In the genomic region with DNA sequence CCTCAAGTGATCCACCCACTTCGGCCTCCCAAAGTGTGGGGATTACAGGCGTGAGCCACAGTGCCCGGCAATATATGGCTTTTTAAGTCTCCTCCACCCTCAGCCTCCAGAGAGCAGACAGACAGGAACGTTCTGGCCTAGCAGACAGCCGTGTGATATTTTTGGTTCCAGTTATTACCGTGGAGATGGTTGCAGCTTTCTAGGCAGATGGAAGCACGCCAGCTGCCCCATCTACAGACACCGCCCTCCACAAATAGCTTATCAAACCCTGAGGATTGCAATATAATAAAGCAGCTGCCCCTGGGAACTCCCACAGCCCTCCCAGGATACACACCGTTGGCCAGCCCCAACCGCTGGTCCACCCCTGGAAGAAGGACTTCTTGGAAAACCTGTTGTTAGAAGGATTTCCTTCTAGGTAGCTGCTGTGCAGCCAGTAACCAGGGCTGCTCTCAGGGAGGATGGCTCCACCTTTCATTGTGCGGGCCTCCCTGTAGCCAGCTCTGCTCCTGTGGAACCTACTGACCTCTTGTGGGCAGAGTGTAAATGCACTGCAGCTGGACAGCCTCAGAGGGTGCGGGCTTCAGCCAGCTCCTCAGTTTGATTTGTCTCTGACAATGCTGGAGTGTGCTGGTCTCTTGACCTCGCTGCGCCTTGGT, we compare ENCODE assay signal across 8 cellular contexts. TPM values are rescaled to one million over a fixed set of nuclear protein-coding genes. Genes with fewer than 3 reads are reported as not detected.
DNase-seq lines count a peak whose midpoint lies in the region; ATAC-seq, FAIRE-seq and TF ChIP-seq lines count a peak whose summit lies in the region.

No MANE protein-coding gene starts in this region.

- TF ChIP-seq POLR2A in GM12891 (IDR thresholded peaks at IDR 0.05; ENCODE audit: low read depth, low read length), result no peak

- H3K36me3 ChIP-seq in NT2/D1 (ENCODE audit: insufficient read depth, insufficient read length, low read length) (no peaks in the 10 kb centered on the region), left lung (no peaks in the 10 kb centered on the region), tibial artery (no peaks in the 10 kb centered on the region)

- H3K27me3 ChIP-seq in NT2/D1 (ENCODE audit: insufficient read depth, insufficient read length) (no peaks in the 10 kb centered on the region), left lung (no peaks in the 10 kb centered on the region), tibial artery (no peaks in the 10 kb centered on the region)

- intact Hi-C loops in left lung (cut with DNase I) (no loop called here), tibial artery (cut with DNase I; ENCODE audit: low total_unique reads) (loop anchor here (10.0 kb wide), 1 partner anchor 63 kb away; a partner anchor contains a TSS)

- peak; percentile 94 for FAIRE-seq in GM12891 (lab: Jason Lieb, UNC)

- H3K9me3 ChIP-seq in NT2/D1 (ENCODE audit: insufficient read depth, low read length) (no peaks in the 10 kb centered on the region), left lung (no peaks in the 10 kb centered on the region), tibial artery (no peaks in the 10 kb centered on the region)

- H3K27ac ChIP-seq in left lung (no peak overlapping the region), tibial artery (peak overlapping the region in 1 of 2 donors; percentile 22)

- TF ChIP-seq CTCF in cardiac fibroblast (IDR thresholded peaks at IDR 0.05; ENCODE audit: low read depth, low read length) (peak; percentile 80), left lung (IDR thresholded peaks at IDR 0.05) (peak; percentile 44 to 49), tibial artery (IDR thresholded peaks at IDR 0.05) (peak; percentile 66 to 67)

- H3K4me1 ChIP-seq in NT2/D1 (ENCODE audit: insufficient read depth, insufficient read length) (no peaks in the 10 kb centered on the region), left lung (no peaks in the 10 kb centered on the region), tibial artery (peaks cover 0 to 5% (median 2%) of the 10 kb centered on the region in 4 donors)

- ATAC-seq in left lung (peak; percentile 99), HG03457 (IDR thresholded peaks at IDR 0.05; ENCODE audit: unreplicated experiment) (no peak)

- no peak overlapping the region for H3K9ac ChIP-seq in NT2/D1 (ENCODE audit: insufficient read length, low read depth)

- no peak overlapping the region for H3K4me3 ChIP-seq in NT2/D1 (ENCODE audit: insufficient read length, low read depth)
- no peak overlapping the region for H3K4me3 ChIP-seq in cardiac fibroblast (replicated peaks in 1 of 2; ENCODE audit: low read depth in 2 of 2, low read length in 2 of 2)
- no peak overlapping the region for H3K4me3 ChIP-seq in left lung
- H3K4me3 ChIP-seq in tibial artery, result no peak overlapping the region

- DNase-seq in Ammon's horn (ENCODE audit: low spot score) (peak; percentile 67), GM12891 (ENCODE audit: insufficient read length, low spot score) (peak; percentile 25), HuH-7 (ENCODE audit: low spot score) (peak; percentile 70), NT2/D1 (ENCODE audit: low read depth, low spot score) (peak; percentile 72), cardiac fibroblast (ENCODE audit: low read depth in 2 of 2) (peak; percentile 79 to 81), left lung (peak in 1 of 2 donors; percentile 68), tibial artery (peak; percentile 29 to 71)

TF ChIP-seq in GM12891, 5 proteins besides CTCF, POLR2A, EP300 and RAD21:
- TF ChIP-seq TAF1 (IDR thresholded peaks at IDR 0.05; ENCODE audit: low read depth, low read length) (no peak), SPI1 (IDR thresholded peaks at IDR 0.05; ENCODE audit: low read depth, low read length) (no peak), POLR2AphosphoS5 (IDR thresholded peaks at IDR 0.05; ENCODE audit: low read depth, low read length) (no peak), PAX5 (IDR thresholded peaks at IDR 0.05; ENCODE audit: insufficient read depth, low read length, severe bottlenecking) (no peak), POU2F2 (IDR thresholded peaks at IDR 0.05; ENCODE audit: low read depth, low read length) (no peak)
TF ChIP-seq in GM12891: peak in this region for 0.

RNA-seq across cellular contexts. Expression of a gene that starts 44.0 kb away (rescaled TPM):
- polyA plus RNA-seq in GM12891 (2012; ENCODE audit: low read depth, missing spikeins), result 458 TPM
- 100 to 1,000 TPM; 348 to 392 TPM for total RNA-seq in left lung

RNA-seq across cellular contexts. Expression of a gene that starts 52.9 kb away (rescaled TPM):
- 23.6 TPM for polyA plus RNA-seq in GM12891 (2012; ENCODE audit: low read depth, missing spikeins)
- 10 to 100 TPM; 19.5 to 21.2 TPM for total RNA-seq in left lung
